In genomic region chr11:86162257-86162656, GRCh38 we compare ENCODE assay signal across 8 cellular contexts.
DNase-seq lines count a peak whose midpoint lies in the region; ATAC-seq and TF ChIP-seq lines count a peak whose summit lies in the region.

No MANE protein-coding gene starts in this region.

- H3K27me3 ChIP-seq in tibial artery, result no peaks in the 10 kb centered on the region

- H3K36me3 Mint-ChIP-seq in T-helper 2 cell treated with Interferon-gamma antibody and Interleukin-4, amounts not matched to agents 5 μg/mL and 100 μg/mL, for 36 hours (ENCODE audit: low read depth), result no peaks in the 10 kb centered on the region

- peak overlapping the region in 1 of 2 donors; percentile 39 for H3K27ac ChIP-seq in tibial artery

- H3K4me3 Mint-ChIP-seq in T-helper 2 cell treated with Interferon-gamma antibody and Interleukin-4, amounts not matched to agents 5 μg/mL and 100 μg/mL, for 36 hours, result no peak overlapping the region

- no peak for TF ChIP-seq CTCF in tibial artery (IDR thresholded peaks at IDR 0.05)

- H3K9me3 ChIP-seq in tibial artery, result no peaks in the 10 kb centered on the region

- no peaks in the 10 kb centered on the region for H3K36me3 ChIP-seq in tibial artery

- H3K4me3 ChIP-seq in tibial artery, result no peak overlapping the region

- H3K9me3 Mint-ChIP-seq in T-helper 2 cell treated with Interferon-gamma antibody and Interleukin-4, amounts not matched to agents 5 μg/mL and 100 μg/mL, for 36 hours, result no peaks in the 10 kb centered on the region

- H3K27ac Mint-ChIP-seq in T-helper 2 cell treated with Interferon-gamma antibody and Interleukin-4, amounts not matched to agents 5 μg/mL and 100 μg/mL, for 36 hours, result no peak overlapping the region

- no peaks in the 10 kb centered on the region for H3K27me3 Mint-ChIP-seq in T-helper 2 cell treated with Interferon-gamma antibody and Interleukin-4, amounts not matched to agents 5 μg/mL and 100 μg/mL, for 36 hours (ENCODE audit: low read depth)

- peaks cover 31% of the 10 kb centered on the region for H3K4me1 Mint-ChIP-seq in T-helper 2 cell treated with Interferon-gamma antibody and Interleukin-4, amounts not matched to agents 5 μg/mL and 100 μg/mL, for 36 hours (ENCODE audit: low read depth)

- DNase-seq in Kasumi-1 (lab: John Stamatoyannopoulos, UW), result peak; percentile 76 to 88
- DNase-seq in astrocyte of the hippocampus (ENCODE audit: low read depth, low spot score), result peak; percentile 74
- peak; percentile 28 to 65 for DNase-seq in left colon
- DNase-seq in tibial artery, result peak; percentile 54 to 76
- DNase-seq in T-helper 2 cell treated with Interferon-gamma antibody and Interleukin-4, amounts not matched to agents 5 μg/mL and 100 μg/mL, for 36 hours (ENCODE audit: low spot score), result no peak
- no peak for DNase-seq in globus pallidus (ENCODE audit: low spot score)
- DNase-seq in NCI-H2227 (lab: John Stamatoyannopoulos, UW; ENCODE audit: unreplicated experiment), result no peak

- H3K4me1 ChIP-seq in tibial artery, result peaks cover 0 to 33% (median 15%) of the 10 kb centered on the region in 4 donors

- ATAC-seq in left colon, result peak; percentile 33
- no peak for ATAC-seq in HG03097 (IDR thresholded peaks at IDR 0.05; ENCODE audit: low FRiP score, unreplicated experiment)

- intact Hi-C loops in left colon (cut with DNase I, micrococcal nuclease) (no loop called here), tibial artery (cut with DNase I; ENCODE audit: low total_unique reads) (no loop called here)

Comparison
In these comparisons a context has a peak if more than half of its experiments do, and no peak if none do; other contexts are left out.
1. DNase-seq: peak in Kasumi-1 (2 of 2), astrocyte of the hippocampus (single experiment), left colon (2 of 2) and tibial artery (2 of 2); none in T-helper 2 cell treated with Interferon-gamma antibody and Interleukin-4, amounts not matched to agents 5 μg/mL and 100 μg/mL, for 36 hours (single experiment), globus pallidus (single experiment) and NCI-H2227 (single experiment).